8 cellular contexts compared by ENCODE assay signal in genomic region chr19:52897149-52897935, GRCh38. TPM values are rescaled to one million over a fixed set of nuclear protein-coding genes. Genes with fewer than 3 reads are reported as not detected.
DNase-seq lines count a peak whose midpoint lies in the region; ATAC-seq and TF ChIP-seq lines count a peak whose summit lies in the region.

Gene ZNF320 (minus strand): TSS chr19:52897635. CDS start chr19:52890255, 7,380 bp downstream.

- no peak for TF ChIP-seq CTCF in gastroesophageal sphincter (IDR thresholded peaks at IDR 0.05)

- H3K4me3 ChIP-seq in HUES6 (ENCODE audit: low read depth, low read length) = peak within 1 kb of the TSS; percentile 89
- peak within 1 kb of the TSS; percentile 41 to 70 for H3K4me3 ChIP-seq in gastroesophageal sphincter

- peak within 1 kb of the TSS; percentile 85 for H3K27ac ChIP-seq in HUES6 (ENCODE audit: low read depth, low read length)
- H3K27ac ChIP-seq in gastroesophageal sphincter = peak within 1 kb of the TSS; percentile 51 to 94 (median 92)
- H3K27ac ChIP-seq in temporal lobe (ENCODE audit: low read depth, low read length) = peak within 1 kb of the TSS; percentile 37

- no peaks in the 10 kb centered on the region for H3K9me3 ChIP-seq in HUES6 (ENCODE audit: control insufficient read depth, insufficient read depth, low read depth, low read length)
- H3K9me3 ChIP-seq in gastroesophageal sphincter = no peaks in the 10 kb centered on the region

- DNase-seq in Caki2 (ENCODE audit: low read depth) (peak; percentile 90), occipital lobe (lab: John Stamatoyannopoulos, UW) (peak; percentile 95)
- peak; percentile 44 to 85 (median 70) for DNase-seq in activated naive CD4-positive, alpha-beta T cell (lab: John Stamatoyannopoulos, UW)

- H3K9ac ChIP-seq in HUES6 (ENCODE audit: low read length) = peak within 1 kb of the TSS; percentile 89

- TF ChIP-seq EP300 in gastroesophageal sphincter (IDR thresholded peaks at IDR 0.05) = no peak

- in situ Hi-C loops in Caki2 (cut with HindIII; ENCODE audit: low pct_unique_long_range_greater_than_20kb, low sequenced_read_pairs) = no loop called here

- no peaks in the 10 kb centered on the region for H3K27me3 ChIP-seq in HUES6 (ENCODE audit: control insufficient read depth, insufficient read depth, low read length)
- H3K27me3 ChIP-seq in gastroesophageal sphincter = no peaks in the 10 kb centered on the region

- WGBS in gastroesophageal sphincter (ENCODE audit: low coverage in 1 of 2), 2 donors = 0 to 1% methylated on average over 19 to 20 of the region's 56 CpGs

- H3K36me3 ChIP-seq in HUES6 (ENCODE audit: control insufficient read depth, insufficient read depth, low read length) (peaks cover 19% of the 10 kb centered on the region), gastroesophageal sphincter (peaks cover 0 to 27% of the 10 kb centered on the region in 2 donors)

- TF ChIP-seq POLR2A in Raji (IDR thresholded peaks at IDR 0.05; ENCODE audit: insufficient read depth, low read depth, low read length) (peak; percentile 97), gastroesophageal sphincter (IDR thresholded peaks at IDR 0.05) (peak; percentile 55 to 58)

- H3K4me1 ChIP-seq in HUES6 (ENCODE audit: control insufficient read depth, insufficient read depth, low read length) = peaks cover 9% of the 10 kb centered on the region; the same call in 1 of the 2 replicates
- peaks cover 0 to 33% (median 0%) of the 10 kb centered on the region in 3 donors for H3K4me1 ChIP-seq in gastroesophageal sphincter

- ATAC-seq in GM21390 (IDR thresholded peaks at IDR 0.05; ENCODE audit: unreplicated experiment) = peak; percentile 97
- ATAC-seq in gastroesophageal sphincter = peak; percentile 100

RNA-seq across cellular contexts. Expression of gene ZNF320, which starts in this region (rescaled TPM):
- 4.3 and 11.8 TPM in 2 replicates for total RNA-seq in Caki2 (2014; rRNA removed; shearing (Covaris generic); ENCODE audit: low replicate concordance)
- 10 to 100 TPM in 2 of 4 donors, 1 to 10 TPM in 2; 8.4 to 16.2 (median 12.1) TPM for total RNA-seq in gastroesophageal sphincter
- total RNA-seq in occipital lobe = 22.6 TPM
- 27.3 TPM for total RNA-seq in temporal lobe

Comparison
In these comparisons a context has a peak if more than half of its experiments do, and no peak if none do; other contexts are left out.
1. Peak in every context shown above with its lines: DNase-seq, ATAC-seq, H3K4me3 ChIP-seq and H3K27ac ChIP-seq.
2. H3K27ac ChIP-seq: peak in every context shown above with its lines; median percentile 92 in gastroesophageal sphincter; 85 in HUES6; 37 in temporal lobe.